ENCODE assay signal across 11 cellular contexts in the genomic region with DNA sequence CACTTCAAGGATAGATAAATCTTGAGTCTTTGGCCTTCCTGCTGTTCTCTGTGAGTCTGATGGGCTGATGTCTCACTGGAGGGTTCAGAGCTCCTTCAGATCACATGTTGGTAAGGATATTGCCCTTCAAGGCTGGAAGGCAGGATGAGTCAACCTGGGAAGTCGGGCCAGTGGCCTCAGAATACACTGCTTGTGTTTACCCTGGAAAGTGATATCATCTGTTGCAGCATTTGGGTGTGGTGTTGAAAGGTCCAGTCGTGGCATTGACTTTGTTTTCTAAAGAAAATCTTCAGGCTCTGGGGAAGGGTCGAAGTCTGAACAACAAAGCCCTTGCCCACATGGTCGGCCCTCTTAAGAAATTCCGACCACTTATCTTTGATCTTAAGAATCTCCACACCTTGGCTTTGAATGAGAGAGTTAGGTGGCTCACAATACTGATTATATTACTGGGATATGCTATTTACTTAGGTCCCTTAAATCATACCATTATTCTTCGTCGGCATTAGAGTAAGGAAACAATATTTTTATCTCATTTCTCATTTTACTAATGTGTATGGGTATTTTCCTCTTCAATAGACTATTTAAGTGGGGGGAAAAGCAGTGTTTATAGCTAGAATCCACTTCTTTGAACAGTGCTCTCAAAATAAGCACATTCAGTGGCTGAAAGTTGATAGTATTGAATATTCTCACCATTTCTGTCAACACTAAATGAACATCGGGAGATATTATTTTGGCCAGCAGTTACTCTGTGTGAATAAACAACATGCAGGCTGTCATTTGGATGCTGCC.
DNase-seq lines count a peak whose midpoint lies in the region; ATAC-seq and TF ChIP-seq lines count a peak whose summit lies in the region.
"Had no signal": no experiment of that assay in that cellular context is flagged by ENCODE, and none has a peak within 500 bp of the region (broad histone marks: within the 10 kb centered on the region; RNA-seq: fewer than 3 reads in every experiment).

No MANE protein-coding gene starts in this region.

- no peak for TF ChIP-seq CTCF in AG04450 (IDR thresholded peaks at IDR 0.05; ENCODE audit: low read depth, low read length)
- TF ChIP-seq CTCF in choroid plexus epithelial cell (conservative IDR thresholded peaks at IDR 0.05; ENCODE audit: low read depth, low read length): no peak

- H3K4me3 ChIP-seq in AG04450 (ENCODE audit: low read depth, low read length) (no peak overlapping the region), choroid plexus epithelial cell (ENCODE audit: low read depth, low read length) (no peak overlapping the region)

- H3K27ac ChIP-seq in AG04450 (ENCODE audit: low read depth, low read length): peak overlapping the region; percentile 40

- POLR2A ChIA-PET in AG04450 (lab: Yijun Ruan, JAX): no interaction called here

- CTCF ChIA-PET in AG04450 (lab: Charles Lee): interaction anchor here (1.0 to 1.2 kb wide), 2 partner anchors 8 to 51 kb away, joined by 3 read pairs; no protein-coding TSS in a partner anchor

- DNase-seq in AG04450 (ENCODE audit: low read depth, low spot score) (peak; percentile 73), HuH-7 (ENCODE audit: low spot score) (peak; percentile 23), choroid plexus epithelial cell (ENCODE audit: low read depth) (peak; percentile 91), lung microvascular endothelial cell (ENCODE audit: low read depth in 2 of 2) (peak; percentile 17 to 95), NCI-H2029 treated with DMSO at 0.1 percent for 48 hours (lab: John Stamatoyannopoulos, UW) (no peak)
- DNase-seq in stimulated activated CD4-positive, alpha-beta T cell treated with anti-CD3 and anti-CD28 coated beads, Interleukin-4, amount 100 ng/mL, for 24 hours: no peak
- DNase-seq: CD4-positive, alpha-beta T cell; NCI-H510A had no signal

- H3K27me3 ChIP-seq in AG04450 (ENCODE audit: control insufficient read depth, insufficient read depth, low read length): no peaks in the 10 kb centered on the region

- H3K9me3 ChIP-seq in AG04450 (ENCODE audit: control insufficient read depth, insufficient read depth, low read length): no peaks in the 10 kb centered on the region; the same call in 1 of the 2 replicates

- ATAC-seq in GM18858 (IDR thresholded peaks at IDR 0.05; ENCODE audit: unreplicated experiment) (no peak), HG02840 (IDR thresholded peaks at IDR 0.05; ENCODE audit: low FRiP score, unreplicated experiment) (no peak)
- ATAC-seq: activated CD4-positive, CD25-positive, alpha-beta regulatory T cell treated with anti-CD3 and anti-CD28 coated beads, Interleukin-2, amount 50 U/mL, for 24 hours had no signal

Comparison
In these comparisons a context has a peak if more than half of its experiments do, and no peak if none do; other contexts are left out.
1. DNase-seq: peak in AG04450 (single experiment), HuH-7 (single experiment), choroid plexus epithelial cell (single experiment) and lung microvascular endothelial cell (2 of 2); none in stimulated activated CD4-positive, alpha-beta T cell treated with anti-CD3 and anti-CD28 coated beads, Interleukin-4, amount 100 ng/mL, for 24 hours (single experiment) and NCI-H2029 treated with DMSO at 0.1 percent for 48 hours (single experiment).